ENCODE assay signal across 1 cellular context in the genomic region with DNA sequence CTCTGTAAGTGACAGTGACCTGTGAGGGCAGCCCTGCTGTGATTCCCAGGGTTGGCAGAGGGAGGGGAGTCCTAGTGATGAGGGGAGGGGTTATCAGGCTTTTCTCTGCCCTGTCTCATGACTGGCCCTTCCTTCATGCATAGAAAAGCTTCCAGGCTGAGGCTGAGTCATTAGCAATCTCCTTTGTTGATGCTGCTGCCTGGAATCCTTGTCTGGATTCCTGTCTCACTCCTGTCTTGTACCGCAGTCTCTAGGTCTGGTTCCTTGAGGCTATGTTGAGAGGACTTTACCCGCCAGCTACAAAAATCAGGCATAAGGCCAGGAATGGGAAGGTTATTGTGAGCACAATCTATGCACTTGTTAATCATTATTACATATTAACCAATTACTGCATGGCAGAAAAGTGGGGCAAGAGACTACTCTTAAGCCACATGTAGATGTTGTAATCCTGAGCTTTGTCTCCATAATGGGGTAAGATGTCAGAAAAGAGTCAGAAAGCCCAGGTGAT.
TF ChIP-seq lines count a peak whose summit lies in the region.

No MANE protein-coding gene starts in this region.

TF ChIP-seq in endothelial cell of umbilical vein, 7 proteins besides CTCF, POLR2A, EP300 and RAD21 (continued from another document):
- no peak for TF ChIP-seq GATA2 (IDR thresholded peaks at IDR 0.05; ENCODE audit: insufficient read depth, insufficient read length, low read depth, low read length)
TF ChIP-seq in endothelial cell of umbilical vein: peak in this region for 3.
